Comparison of ENCODE assay signal across 21 cellular contexts in the genomic region with DNA sequence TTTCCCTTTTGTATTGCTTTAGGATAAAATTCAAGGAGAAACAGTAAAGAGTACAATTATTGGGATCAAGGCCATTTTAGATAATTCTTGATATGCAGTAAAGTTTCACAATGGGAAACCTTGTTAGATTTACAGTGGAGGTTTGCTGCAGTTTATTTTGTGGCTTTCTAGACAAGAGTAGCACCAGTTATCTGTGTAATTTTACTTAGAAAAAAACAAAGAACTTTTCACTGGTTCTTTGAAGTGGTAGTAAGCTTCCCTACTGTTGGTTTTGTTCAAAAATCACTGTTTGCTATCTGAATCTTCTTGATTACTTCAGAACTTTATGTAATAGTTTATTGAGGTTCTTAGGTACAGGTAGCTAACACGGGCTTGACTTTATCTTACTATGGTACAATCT.
"Had no signal": no experiment of that assay in that cellular context is flagged by ENCODE, and none has a peak within 500 bp of the region (broad histone marks: within the 10 kb centered on the region; RNA-seq: fewer than 3 reads in every experiment).

No MANE protein-coding gene starts in this region.

- H3K9me3 Mint-ChIP-seq: memory B cell, naive B cell, nephron, type B pancreatic cell had no signal

- H3K9me3 ChIP-seq: gastrocnemius medialis, left lung, lower lobe of right lung, pancreas, suprapubic skin, thyroid gland had no signal

- ATAC-seq: esophagus mucosa, gastrocnemius medialis, heart right ventricle, left lung, lower lobe of right lung, pancreas, right cardiac atrium had no signal

- H3K27me3 Mint-ChIP-seq: memory B cell, naive B cell, progenitor cell of endocrine pancreas, type B pancreatic cell had no signal

- H3K27me3 ChIP-seq: gastrocnemius medialis, heart right ventricle, left lung, pancreas, suprapubic skin, thyroid gland had no signal

- H3K27ac ChIP-seq: coronary artery, gastrocnemius medialis, heart right ventricle, left lung, lower lobe of right lung, pancreas, suprapubic skin, thyroid gland had no signal

- H3K4me3 ChIP-seq: coronary artery, gastrocnemius medialis, heart right ventricle, left lung, lower lobe of right lung, pancreas, smooth muscle cell, suprapubic skin, thyroid gland had no signal

- DNase-seq: effector CD8-positive, alpha-beta T cell; gastrocnemius medialis; heart right ventricle; left lung; lower lobe of right lung; midbrain; naive B cell; occipital lobe; pancreas; right cardiac atrium; stimulated activated CD4-positive, alpha-beta T cell treated with anti-CD3 and anti-CD28 coated beads, Interleukin-2, amount 100 ng/mL, for 48 hours; stimulated activated naive CD4-positive, alpha-beta T cell treated with Interleukin-2 at 50 U/mL for 16 hours; thyroid gland had no signal

- H3K27ac Mint-ChIP-seq: memory B cell, naive B cell, type B pancreatic cell had no signal

- H3K36me3 ChIP-seq: gastrocnemius medialis, left lung, lower lobe of right lung, pancreas, suprapubic skin, thyroid gland had no signal

- H3K4me3 Mint-ChIP-seq: memory B cell, naive B cell, nephron, type B pancreatic cell had no signal
